In the genomic region with DNA sequence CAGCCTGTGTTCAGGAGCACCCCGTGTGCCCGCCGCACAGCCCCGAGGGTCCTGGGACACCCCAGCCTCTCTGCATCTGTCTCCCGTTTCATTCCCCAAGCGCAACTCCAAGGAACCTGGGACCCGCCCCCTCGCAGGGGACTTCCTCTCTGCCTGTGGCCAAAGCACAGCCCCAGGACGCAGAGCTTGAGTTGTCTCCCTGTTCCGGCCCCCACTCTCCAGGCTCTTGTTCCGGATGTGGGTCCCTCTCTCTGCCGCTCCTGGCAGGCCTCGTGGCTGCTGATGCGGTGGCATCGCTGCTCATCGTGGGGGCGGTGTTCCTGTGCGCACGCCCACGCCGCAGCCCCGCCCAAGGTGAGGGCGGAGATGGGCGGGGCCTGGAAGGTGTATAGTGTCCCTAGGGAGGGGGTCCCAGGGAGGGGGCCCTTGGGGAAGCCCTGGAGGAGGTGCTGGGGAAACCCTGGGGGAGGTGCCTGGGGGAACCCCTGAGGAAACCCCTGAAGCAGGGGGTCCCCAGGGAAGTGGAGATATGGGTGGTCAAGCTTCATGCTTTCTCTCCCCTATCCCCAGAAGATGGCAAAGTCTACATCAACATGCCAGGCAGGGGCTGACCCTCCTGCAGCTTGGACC, we compare ENCODE assay signal across 8 cellular contexts. TPM values are rescaled to one million over a fixed set of nuclear protein-coding genes. Genes with fewer than 3 reads are reported as not detected.
A peak's percentile ranks its signal among the peaks of the same experiment; 100 is the strongest.
DNase-seq lines count a peak whose midpoint lies in the region; ATAC-seq and TF ChIP-seq lines count a peak whose summit lies in the region.

No MANE protein-coding gene starts in this region.

- no peaks in the 10 kb centered on the region for H3K27me3 ChIP-seq in ascending aorta
- no peaks in the 10 kb centered on the region for H3K27me3 ChIP-seq in skeletal muscle satellite cell (ENCODE audit: control insufficient read depth, insufficient read depth, low read length)

- H3K4me1 ChIP-seq in ascending aorta: peaks cover 0 to 1% of the 10 kb centered on the region in 2 donors
- peaks cover 42% of the 10 kb centered on the region for H3K4me1 ChIP-seq in skeletal muscle satellite cell (ENCODE audit: control insufficient read depth, insufficient read depth, low read length)

- H3K27ac ChIP-seq in ascending aorta: peak overlapping the region; percentile 29 to 47

- H3K4me3 ChIP-seq in ascending aorta (peak overlapping the region in 1 of 2 donors; percentile 29), skeletal muscle satellite cell (ENCODE audit: low read length) (peak overlapping the region; percentile 59)

- ATAC-seq in GM21529 (IDR thresholded peaks at IDR 0.05; ENCODE audit: unreplicated experiment): peak; percentile 46

- no peak for TF ChIP-seq CTCF in ascending aorta (IDR thresholded peaks at IDR 0.05)

- peak overlapping the region; percentile 49 for H3K9ac ChIP-seq in skeletal muscle satellite cell (ENCODE audit: low read depth, low read length)

- intact Hi-C loops in ascending aorta (cut with DNase I): no loop called here

- in situ Hi-C loops in Caki2 (cut with HindIII; ENCODE audit: low pct_unique_long_range_greater_than_20kb, low sequenced_read_pairs): no loop called here

- peak; percentile 90 for DNase-seq in Caki2 (ENCODE audit: low read depth)
- DNase-seq in M059J (ENCODE audit: low read depth): peak; percentile 85
- peak; percentile 87 for DNase-seq in T-helper 22 cell (ENCODE audit: low read depth)
- peak; percentile 82 to 90 for DNase-seq in ascending aorta (ENCODE audit: low spot score in 2 of 2)
- peak; percentile 67 for DNase-seq in iPS DF 19.7 (ENCODE audit: low read depth, low spot score)
- no peak for DNase-seq in cerebellar nuclear complex (lab: John Stamatoyannopoulos, UW)

- H3K4me2 ChIP-seq in skeletal muscle satellite cell (ENCODE audit: low read length): peak overlapping the region; percentile 77

- H3K36me3 ChIP-seq in ascending aorta (no peaks in the 10 kb centered on the region), skeletal muscle satellite cell (ENCODE audit: insufficient read depth, low read length) (no peaks in the 10 kb centered on the region)

- H3K9me3 ChIP-seq in ascending aorta: no peaks in the 10 kb centered on the region
- H3K9me3 ChIP-seq in skeletal muscle satellite cell (replicated peaks; ENCODE audit: low read length): no peaks in the 10 kb centered on the region

RNA-seq across cellular contexts. Expression of a gene that starts 1.3 kb away (rescaled TPM):
- total RNA-seq in Caki2 (2014; rRNA removed; shearing (Covaris generic); ENCODE audit: low replicate concordance): 0.88 TPM in 1 of 2 replicates, not detected in the other
- total RNA-seq in M059J (2014; rRNA removed; shearing (Covaris generic)): not detected in 2 replicates
- not detected for total RNA-seq in ascending aorta
- 1.7 and 2.0 TPM in 2 replicates for total RNA-seq in skeletal muscle satellite cell (2012; rRNA removed)

RNA-seq across cellular contexts. Expression of a gene that starts 3.3 kb away (rescaled TPM):
- total RNA-seq in Caki2 (2014; rRNA removed; shearing (Covaris generic); ENCODE audit: low replicate concordance): 4.8 and 5.8 TPM in 2 replicates
- 0.91 and 6.1 TPM in 2 replicates for total RNA-seq in M059J (2014; rRNA removed; shearing (Covaris generic))
- total RNA-seq in ascending aorta: 3.7 TPM
- total RNA-seq in skeletal muscle satellite cell (2012; rRNA removed): 3.5 and 6.3 TPM in 2 replicates

RNA-seq across cellular contexts. Expression of a gene that starts 4.4 kb away (rescaled TPM):
- total RNA-seq in Caki2 (2014; rRNA removed; shearing (Covaris generic); ENCODE audit: low replicate concordance): not detected in 2 replicates
- not detected in 2 replicates for total RNA-seq in M059J (2014; rRNA removed; shearing (Covaris generic))
- total RNA-seq in ascending aorta: 31.5 TPM
- not detected in 2 replicates for total RNA-seq in skeletal muscle satellite cell (2012; rRNA removed)

RNA-seq across cellular contexts. Expression of a gene that starts 32.5 kb away (rescaled TPM):
- total RNA-seq in Caki2 (2014; rRNA removed; shearing (Covaris generic); ENCODE audit: low replicate concordance): 4.4 and 9.7 TPM in 2 replicates
- total RNA-seq in M059J (2014; rRNA removed; shearing (Covaris generic)): 3.3 and 4.6 TPM in 2 replicates
- 26.6 TPM for total RNA-seq in ascending aorta
- total RNA-seq in skeletal muscle satellite cell (2012; rRNA removed): 2.5 and 4.4 TPM in 2 replicates

RNA-seq across cellular contexts. Expression of a gene that starts 35.3 kb away (rescaled TPM):
- 53.9 and 58.7 TPM in 2 replicates for total RNA-seq in Caki2 (2014; rRNA removed; shearing (Covaris generic); ENCODE audit: low replicate concordance)
- 42.4 and 51.5 TPM in 2 replicates for total RNA-seq in M059J (2014; rRNA removed; shearing (Covaris generic))
- total RNA-seq in ascending aorta: 0.21 TPM
- 1.3 and 2.4 TPM in 2 replicates for total RNA-seq in skeletal muscle satellite cell (2012; rRNA removed)

Comparison
In these comparisons a context has a peak if more than half of its experiments do, and no peak if none do; other contexts are left out.
1. DNase-seq: peak in Caki2 (single experiment), M059J (single experiment), T-helper 22 cell (single experiment), ascending aorta (2 of 2) and iPS DF 19.7 (single experiment); none in cerebellar nuclear complex (0 of 2).
2. RNA of a gene that starts 4.4 kb away (total RNA-seq): 31.5 TPM in ascending aorta (single experiment); not detected in Caki2 and not detected in M059J; every median in the first group is over 10 times any median in the second.